In the genomic region with DNA sequence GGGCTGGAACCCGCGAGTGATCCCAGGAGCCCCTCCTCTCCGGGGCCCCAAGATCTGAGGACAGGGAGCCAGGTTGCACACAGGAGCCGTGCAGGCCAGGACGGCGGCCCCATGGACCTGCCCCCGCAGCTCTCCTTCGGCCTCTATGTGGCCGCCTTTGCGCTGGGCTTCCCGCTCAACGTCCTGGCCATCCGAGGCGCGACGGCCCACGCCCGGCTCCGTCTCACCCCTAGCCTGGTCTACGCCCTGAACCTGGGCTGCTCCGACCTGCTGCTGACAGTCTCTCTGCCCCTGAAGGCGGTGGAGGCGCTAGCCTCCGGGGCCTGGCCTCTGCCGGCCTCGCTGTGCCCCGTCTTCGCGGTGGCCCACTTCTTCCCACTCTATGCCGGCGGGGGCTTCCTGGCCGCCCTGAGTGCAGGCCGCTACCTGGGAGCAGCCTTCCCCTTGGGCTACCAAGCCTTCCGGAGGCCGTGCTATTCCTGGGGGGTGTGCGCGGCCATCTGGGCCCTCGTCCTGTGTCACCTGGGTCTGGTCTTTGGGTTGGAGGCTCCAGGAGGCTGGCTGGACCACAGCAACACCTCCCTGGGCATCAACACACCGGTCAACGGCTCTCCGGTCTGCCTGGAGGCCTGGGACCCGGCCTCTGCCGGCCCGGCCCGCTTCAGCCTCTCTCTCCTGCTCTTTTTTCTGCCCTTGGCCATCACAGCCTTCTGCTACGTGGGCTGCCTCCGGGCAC, we compare ENCODE assay signal across 23 cellular contexts. TPM values are rescaled to one million over a fixed set of nuclear protein-coding genes. Genes with fewer than 3 reads are reported as not detected.
DNase-seq lines count a peak whose midpoint lies in the region; ATAC-seq, FAIRE-seq and TF ChIP-seq lines count a peak whose summit lies in the region.
"Had no signal": no experiment of that assay in that cellular context is flagged by ENCODE, and none has a peak within 500 bp of the region (broad histone marks: within the 10 kb centered on the region; RNA-seq: fewer than 3 reads in every experiment).

No MANE protein-coding gene starts in this region.

- no peak overlapping the region for H3K27ac ChIP-seq in sigmoid colon
- H3K27ac ChIP-seq: 22Rv1, SJSA1, WERI-Rb-1 had no signal

- intact Hi-C loops in sigmoid colon (cut with DNase I) = loop anchor here (1.0 to 10.0 kb wide), 2 partner anchors 113 to 144 kb away; no protein-coding TSS in a partner anchor

- no peak for TF ChIP-seq CTCF in sigmoid colon (IDR thresholded peaks at IDR 0.05)

- FAIRE-seq in RCC 7860 (lab: Jason Lieb, UNC) = no peak

- no peaks in the 10 kb centered on the region for H3K4me1 ChIP-seq in sigmoid colon
- H3K4me1 ChIP-seq: SJSA1 had no signal

- H3K4me3 ChIP-seq in sigmoid colon = no peak overlapping the region
- H3K4me3 ChIP-seq: dorsolateral prefrontal cortex, SJSA1 had no signal

- no peak for ATAC-seq in activated CD4-positive, CD25-positive, alpha-beta regulatory T cell treated with anti-CD3 and anti-CD28 coated beads, Interleukin-2, amount 50 U/mL, for 24 hours

- peaks cover 0 to 7% (median 0%) of the 10 kb centered on the region in 3 donors for H3K27me3 ChIP-seq in sigmoid colon

- no peaks in the 10 kb centered on the region for H3K9me3 ChIP-seq in sigmoid colon
- H3K9me3 ChIP-seq: SJSA1 had no signal

- TF ChIP-seq EP300 in sigmoid colon (IDR thresholded peaks at IDR 0.05) = no peak

- no peaks in the 10 kb centered on the region for H3K36me3 ChIP-seq in sigmoid colon
- H3K36me3 ChIP-seq: SJSA1, WERI-Rb-1 had no signal

- peak; percentile 26 for DNase-seq in activated CD4-positive, CD25-positive, alpha-beta regulatory T cell treated with anti-CD3 and anti-CD28 coated beads, Interleukin-2, amount 50 U/mL, for 72 hours
- DNase-seq in H4 (ENCODE audit: low spot score) (peak; percentile 2), islet precursor cell (peak; percentile 45), sigmoid colon (peak; percentile 49), RCC 7860 (ENCODE audit: low spot score) (no peak)
- no peak for DNase-seq in effector CD8-positive, alpha-beta T cell (lab: John Stamatoyannopoulos, UW)
- DNase-seq in stimulated activated CD4-positive, alpha-beta T cell treated with anti-CD3 and anti-CD28 coated beads, Interleukin-2, amount 100 ng/mL, for 24 hours = no peak
- DNase-seq: activated CD8-positive, alpha-beta T cell treated with anti-CD3 and anti-CD28 coated beads, Interleukin-2, amount 10 ng/mL, durations not matched to agents 7 days and 5 days; AML-193; NCI-H1694; NCI-H2227 treated with DMSO at 0.1 percent for 48 hours; NCI-H774; OCI-M1; T-helper 2 cell; WERI-Rb-1 had no signal

- no peak for TF ChIP-seq POLR2A in sigmoid colon (IDR thresholded peaks at IDR 0.05)

- 90 to 94% methylated on average over 47 of the region's 47 CpGs for WGBS in sigmoid colon, 2 donors

RNA-seq across cellular contexts. Expression of a gene that starts 3.9 kb away (rescaled TPM):
- not detected in 2 replicates for total RNA-seq in H4 (2014; rRNA removed; shearing (Covaris generic))
- total RNA-seq in sigmoid colon = not detected
- under 1 TPM in 1 of 3 donors, not detected in 2; 0.06 TPM for polyA plus RNA-seq in sigmoid colon
- total RNA-seq: activated CD8-positive, alpha-beta T cell treated with anti-CD3 and anti-CD28 coated beads, Interleukin-2, amount 10 ng/mL, durations not matched to agents 7 days and 5 days; esophagus mucosa; G401; right cardiac atrium; SJSA1; ureter had no signal
- polyA plus RNA-seq: right cardiac atrium had no signal

RNA-seq across cellular contexts. Expression of a gene that starts 6.7 kb away (rescaled TPM):
- total RNA-seq in H4 (2014; rRNA removed; shearing (Covaris generic)) = 0.21 TPM in 1 of 2 replicates, not detected in the other
- 1 to 10 TPM; 1.1 to 1.9 (median 1.5) TPM for total RNA-seq in sigmoid colon
- under 1 TPM in 1 of 3 donors, not detected in 2; 0.67 TPM for polyA plus RNA-seq in sigmoid colon
- total RNA-seq: activated CD8-positive, alpha-beta T cell treated with anti-CD3 and anti-CD28 coated beads, Interleukin-2, amount 10 ng/mL, durations not matched to agents 7 days and 5 days; esophagus mucosa; G401; SJSA1; ureter had no signal

RNA-seq across cellular contexts. Expression of a gene that starts 19.3 kb away (rescaled TPM):
- 0.21 TPM in 1 of 2 replicates, not detected in the other for total RNA-seq in H4 (2014; rRNA removed; shearing (Covaris generic))
- under 1 TPM in 3 of 4 donors, not detected in 1; 0.27 to 0.83 (median 0.36) TPM for total RNA-seq in sigmoid colon
- polyA plus RNA-seq in sigmoid colon = under 1 TPM in 1 of 3 donors, not detected in 2; 0.17 TPM
- total RNA-seq: activated CD8-positive, alpha-beta T cell treated with anti-CD3 and anti-CD28 coated beads, Interleukin-2, amount 10 ng/mL, durations not matched to agents 7 days and 5 days; esophagus mucosa; G401; right cardiac atrium; SJSA1; ureter had no signal
- polyA plus RNA-seq: right cardiac atrium had no signal

RNA-seq across cellular contexts. Expression of a gene that starts 22.6 kb away (rescaled TPM):
- 1.9 and 6.1 TPM in 2 replicates for total RNA-seq in H4 (2014; rRNA removed; shearing (Covaris generic))
- 1 to 10 TPM; 1.2 to 4.8 (median 2.7) TPM for total RNA-seq in sigmoid colon
- 100 to 1,000 TPM in 1 of 3 donors, 1 to 10 TPM in 1, under 1 TPM in 1; 0.69 to 107 (median 4.8) TPM for polyA plus RNA-seq in sigmoid colon
- total RNA-seq: G401 had no signal

RNA-seq across cellular contexts. Expression of a gene that starts 59.6 kb away (rescaled TPM):
- 0.43 TPM in 1 of 2 replicates, not detected in the other for total RNA-seq in H4 (2014; rRNA removed; shearing (Covaris generic))
- 1 to 10 TPM in 1 of 4 donors, not detected in 3; 6.1 TPM for total RNA-seq in sigmoid colon
- polyA plus RNA-seq in sigmoid colon = under 1 TPM in 1 of 3 donors, not detected in 2; 0.06 TPM
- total RNA-seq: esophagus mucosa, G401, right cardiac atrium, ureter had no signal

Comparison
In these comparisons a context has a peak if more than half of its experiments do, and no peak if none do; other contexts are left out.
1. DNase-seq: peak in activated CD4-positive, CD25-positive, alpha-beta regulatory T cell treated with anti-CD3 and anti-CD28 coated beads, Interleukin-2, amount 50 U/mL, for 72 hours (single experiment), H4 (single experiment), islet precursor cell (single experiment) and sigmoid colon (single experiment); none in effector CD8-positive, alpha-beta T cell (single experiment), stimulated activated CD4-positive, alpha-beta T cell treated with anti-CD3 and anti-CD28 coated beads, Interleukin-2, amount 100 ng/mL, for 24 hours (0 of 2) and RCC 7860 (single experiment).